ENCODE assay signal across 2 cellular contexts in genomic region chrX:107157618-107158017, GRCh38. TPM values are rescaled to one million over a fixed set of nuclear protein-coding genes. Genes with fewer than 3 reads are reported as not detected.
"Had no signal": no experiment of that assay in that cellular context is flagged by ENCODE, and none has a peak within 500 bp of the region (broad histone marks: within the 10 kb centered on the region; RNA-seq: fewer than 3 reads in every experiment).

No MANE protein-coding gene starts in this region.

RNA-seq across cellular contexts. Expression of gene NUP62CL, which starts 48.6 kb away (rescaled TPM):
- total RNA-seq: G401 had no signal

RNA-seq across cellular contexts. Expression of gene DNAAF6, which starts 48.8 kb away (rescaled TPM):
- total RNA-seq: G401, GM12878 had no signal
- polyA plus RNA-seq: GM12878 had no signal
